ENCODE assay signal across 26 cellular contexts in genomic region chr21:27827972-27828371, GRCh38.
"Had no signal": no experiment of that assay in that cellular context is flagged by ENCODE, and none has a peak within 500 bp of the region (broad histone marks: within the 10 kb centered on the region; RNA-seq: fewer than 3 reads in every experiment).

No MANE protein-coding gene starts in this region.

- DNase-seq: activated CD4-positive, alpha-beta memory T cell treated with anti-CD3 and anti-CD28 coated beads for 36 hours; activated CD4-positive, alpha-beta T cell treated with anti-CD3 and anti-CD28 coated beads for 36 hours; activated CD4-positive, alpha-beta T cell treated with anti-CD3 and anti-CD28 coated beads, Interleukin-2, amount 10 ng/mL, durations not matched to agents 24 days and 14 days; activated CD4-positive, CD25-positive, alpha-beta regulatory T cell; activated CD4-positive, CD25-positive, alpha-beta regulatory T cell treated with anti-CD3 and anti-CD28 coated beads, Interleukin-2, amount 50 U/mL, for 72 hours; activated CD8-positive, alpha-beta memory T cell treated with anti-CD3 and anti-CD28 coated beads, Interleukin-2, amount 10 ng/mL, durations not matched to agents 7 days and 5 days; activated CD8-positive, alpha-beta memory T cell treated with anti-CD3 and anti-CD28 coated beads, Interleukin-2, amount 50 U/mL, for 4 hours; activated CD8-positive, alpha-beta T cell treated with anti-CD3 and anti-CD28 coated beads, Interleukin-2, amount 10 ng/mL, durations not matched to agents 7 days and 5 days; activated gamma-delta T cell; activated naive CD4-positive, alpha-beta T cell; activated naive CD4-positive, alpha-beta T cell treated with anti-CD3 and anti-CD28 coated beads, Interleukin-2, amount 10 ng/mL, durations not matched to agents 7 days and 5 days; activated naive CD8-positive, alpha-beta T cell treated with anti-CD3 and anti-CD28 coated beads, Interleukin-2, amount 10 ng/mL, durations not matched to agents 7 days and 5 days; activated T-cell treated with anti-CD3 and anti-CD28 coated beads, Interleukin-2, amount 50 U/mL, for 1 hour; activated T-cell treated with anti-CD3 and anti-CD28 coated beads, Interleukin-2, amount 50 U/mL, for 72 hours; caudate nucleus; effector CD8-positive, alpha-beta T cell; erythroblast; esophagus squamous epithelium; head of caudate nucleus; T-helper 2 cell had no signal

- FAIRE-seq: colon, endometrium, frontal cortex had no signal

- H3K27ac Mint-ChIP-seq: activated CD4-positive, alpha-beta memory T cell treated with anti-CD3 and anti-CD28 coated beads for 36 hours; activated CD4-positive, alpha-beta T cell treated with anti-CD3 and anti-CD28 coated beads for 36 hours; activated CD4-positive, alpha-beta T cell treated with anti-CD3 and anti-CD28 coated beads, Interleukin-2, amount 10 ng/mL, durations not matched to agents 24 days and 14 days; activated CD8-positive, alpha-beta memory T cell treated with anti-CD3 and anti-CD28 coated beads, Interleukin-2, amount 10 ng/mL, durations not matched to agents 7 days and 5 days; activated CD8-positive, alpha-beta T cell treated with anti-CD3 and anti-CD28 coated beads, Interleukin-2, amount 10 ng/mL, durations not matched to agents 7 days and 5 days; activated naive CD4-positive, alpha-beta T cell treated with anti-CD3 and anti-CD28 coated beads, Interleukin-2, amount 10 ng/mL, durations not matched to agents 7 days and 5 days; activated naive CD4-positive, alpha-beta T cell treated with anti-CD3 and anti-CD28 coated beads, Interleukin-2, amount 50 U/mL, for 72 hours; activated naive CD8-positive, alpha-beta T cell treated with anti-CD3 and anti-CD28 coated beads, Interleukin-2, amount 10 ng/mL, durations not matched to agents 7 days and 5 days; activated T-cell treated with anti-CD3 and anti-CD28 coated beads, Interleukin-2, amount 50 U/mL, for 72 hours; brain had no signal

- H3K27me3 ChIP-seq: ascending aorta, esophagus squamous epithelium had no signal

- H3K9me3 ChIP-seq: ascending aorta, esophagus squamous epithelium had no signal

- H3K36me3 Mint-ChIP-seq: activated CD4-positive, alpha-beta memory T cell treated with anti-CD3 and anti-CD28 coated beads for 36 hours; activated CD8-positive, alpha-beta memory T cell treated with anti-CD3 and anti-CD28 coated beads, Interleukin-2, amount 10 ng/mL, durations not matched to agents 7 days and 5 days; activated naive CD4-positive, alpha-beta T cell treated with anti-CD3 and anti-CD28 coated beads, Interleukin-2, amount 10 ng/mL, durations not matched to agents 7 days and 5 days; activated naive CD8-positive, alpha-beta T cell treated with anti-CD3 and anti-CD28 coated beads, Interleukin-2, amount 10 ng/mL, durations not matched to agents 7 days and 5 days; brain had no signal

- H3K4me3 ChIP-seq: ascending aorta, esophagus squamous epithelium had no signal

- ATAC-seq: activated CD4-positive, alpha-beta T cell treated with anti-CD3 and anti-CD28 coated beads for 36 hours; activated CD8-positive, alpha-beta memory T cell treated with anti-CD3 and anti-CD28 coated beads, Interleukin-2, amount 10 ng/mL, durations not matched to agents 7 days and 5 days; activated CD8-positive, alpha-beta T cell treated with anti-CD3 and anti-CD28 coated beads, Interleukin-2, amount 10 ng/mL, durations not matched to agents 7 days and 5 days; activated naive CD4-positive, alpha-beta T cell treated with anti-CD3 and anti-CD28 coated beads, Interleukin-2, amount 50 U/mL, for 72 hours; activated T-cell treated with anti-CD3 and anti-CD28 coated beads, Interleukin-2, amount 50 U/mL, for 72 hours had no signal

- H3K4me3 Mint-ChIP-seq: activated CD4-positive, alpha-beta memory T cell treated with anti-CD3 and anti-CD28 coated beads for 36 hours; activated CD4-positive, alpha-beta T cell treated with anti-CD3 and anti-CD28 coated beads for 36 hours; activated CD4-positive, alpha-beta T cell treated with anti-CD3 and anti-CD28 coated beads, Interleukin-2, amount 10 ng/mL, durations not matched to agents 24 days and 14 days; activated CD8-positive, alpha-beta memory T cell treated with anti-CD3 and anti-CD28 coated beads, Interleukin-2, amount 10 ng/mL, durations not matched to agents 7 days and 5 days; activated CD8-positive, alpha-beta T cell treated with anti-CD3 and anti-CD28 coated beads, Interleukin-2, amount 10 ng/mL, durations not matched to agents 7 days and 5 days; activated naive CD4-positive, alpha-beta T cell treated with anti-CD3 and anti-CD28 coated beads, Interleukin-2, amount 10 ng/mL, durations not matched to agents 7 days and 5 days; activated naive CD8-positive, alpha-beta T cell treated with anti-CD3 and anti-CD28 coated beads, Interleukin-2, amount 10 ng/mL, durations not matched to agents 7 days and 5 days; activated T-cell treated with anti-CD3 and anti-CD28 coated beads, Interleukin-2, amount 50 U/mL, for 72 hours; brain had no signal

- H3K4me1 Mint-ChIP-seq: activated CD4-positive, alpha-beta T cell treated with anti-CD3 and anti-CD28 coated beads for 36 hours; activated CD4-positive, alpha-beta T cell treated with anti-CD3 and anti-CD28 coated beads, Interleukin-2, amount 10 ng/mL, durations not matched to agents 24 days and 14 days; activated CD8-positive, alpha-beta memory T cell treated with anti-CD3 and anti-CD28 coated beads, Interleukin-2, amount 10 ng/mL, durations not matched to agents 7 days and 5 days; activated naive CD4-positive, alpha-beta T cell treated with anti-CD3 and anti-CD28 coated beads, Interleukin-2, amount 10 ng/mL, durations not matched to agents 7 days and 5 days; activated naive CD8-positive, alpha-beta T cell treated with anti-CD3 and anti-CD28 coated beads, Interleukin-2, amount 10 ng/mL, durations not matched to agents 7 days and 5 days; brain had no signal

- H3K36me3 ChIP-seq: ascending aorta, esophagus squamous epithelium had no signal

- H3K27ac ChIP-seq: ascending aorta, esophagus squamous epithelium had no signal
